1 cellular context compared by ENCODE assay signal in genomic region chr10:101063548-101064414, GRCh38.
TF ChIP-seq lines count a peak whose summit lies in the region.

No MANE protein-coding gene starts in this region.

TF ChIP-seq in H1, 55 proteins besides CTCF, POLR2A, EP300 and RAD21:
- TF ChIP-seq KDM1A (IDR thresholded peaks at IDR 0.05; ENCODE audit: borderline replicate concordance, low read length), result no peak
- peak; percentile 10 for TF ChIP-seq EZH2 (IDR thresholded peaks at IDR 0.05; ENCODE audit: low read depth, low read length, severe bottlenecking)
- no peak for TF ChIP-seq CHD2 (IDR thresholded peaks at IDR 0.05; ENCODE audit: low read length)
- TF ChIP-seq MAFK (IDR thresholded peaks at IDR 0.05; ENCODE audit: low read depth, low read length), result no peak
- TF ChIP-seq TAF7 (optimal IDR thresholded peaks at IDR 0.05; ENCODE audit: borderline replicate concordance, low read depth, low read length), result no peak
- TF ChIP-seq NRF1 (IDR thresholded peaks at IDR 0.05; ENCODE audit: low read depth, low read length), result no peak
- no peak for TF ChIP-seq BRCA1 (IDR thresholded peaks at IDR 0.05; ENCODE audit: low read depth, low read length)
- TF ChIP-seq BCL11A (IDR thresholded peaks at IDR 0.05; ENCODE audit: low read depth in 2 of 2, low read length in 2 of 2), result no peak
- TF ChIP-seq KDM4A (IDR thresholded peaks at IDR 0.05; ENCODE audit: low read depth, low read length, severe bottlenecking), result no peak
- TF ChIP-seq BACH1 (IDR thresholded peaks at IDR 0.05; ENCODE audit: low read length), result no peak
- TF ChIP-seq ZNF274 (IDR thresholded peaks at IDR 0.05; ENCODE audit: borderline replicate concordance, extremely low read depth, low read length), result no peak
- TF ChIP-seq HDAC2 (IDR thresholded peaks at IDR 0.05; ENCODE audit: borderline replicate concordance in 1 of 2, low read depth in 2 of 2, low read length in 2 of 2), result no peak
- peak; percentile 56 for TF ChIP-seq RNF2 (IDR thresholded peaks at IDR 0.05; ENCODE audit: borderline replicate concordance, low read depth, low read length, missing control alignments, poor library complexity, severe bottlenecking)
- no peak for TF ChIP-seq SP1 (IDR thresholded peaks at IDR 0.05; ENCODE audit: low read depth, low read length)
- no peak for TF ChIP-seq TCF12 (IDR thresholded peaks at IDR 0.05; ENCODE audit: low read depth, low read length)
- no peak for TF ChIP-seq CREB1 (IDR thresholded peaks at IDR 0.05)
- no peak for TF ChIP-seq TAF1 (IDR thresholded peaks at IDR 0.05; ENCODE audit: low read depth, low read length)
- TF ChIP-seq CTBP2 (IDR thresholded peaks at IDR 0.05; ENCODE audit: borderline replicate concordance, insufficient read depth, insufficient read length, low read length), result peak; percentile 67
- no peak for TF ChIP-seq ASH2L (IDR thresholded peaks at IDR 0.05; ENCODE audit: low read length)
